Comparison of ENCODE assay signal across 15 cellular contexts in genomic region chr20:61657719-61658377, GRCh38.
DNase-seq lines count a peak whose midpoint lies in the region; ATAC-seq and TF ChIP-seq lines count a peak whose summit lies in the region.
"Had no signal": no experiment of that assay in that cellular context is flagged by ENCODE, and none has a peak within 500 bp of the region (broad histone marks: within the 10 kb centered on the region; RNA-seq: fewer than 3 reads in every experiment).

No MANE protein-coding gene starts in this region.

- H3K79me2 ChIP-seq in neural progenitor cell (ENCODE audit: low read depth): no peaks in the 10 kb centered on the region

- no peaks in the 10 kb centered on the region for H3K9me3 Mint-ChIP-seq in central memory CD8-positive, alpha-beta T cell
- H3K9me3 Mint-ChIP-seq in neural progenitor cell: no peaks in the 10 kb centered on the region
- no peaks in the 10 kb centered on the region for H3K9me3 Mint-ChIP-seq in chondrocyte (ENCODE audit: low read depth)

- DNase-seq in AG08395 (ENCODE audit: low spot score) (peak; percentile 13), AG10803 (ENCODE audit: low read depth) (peak; percentile 26), neural progenitor cell (ENCODE audit: low spot score) (no peak), chondrocyte (ENCODE audit: low spot score) (no peak), SW480 (ENCODE audit: low spot score) (no peak), islet precursor cell (no peak)
- no peak for DNase-seq in central memory CD8-positive, alpha-beta T cell (ENCODE audit: low spot score in 2 of 2)
- DNase-seq: AML-193; Caco-2; CD8-positive, alpha-beta memory T cell; DND-41; GDM1 had no signal

- H3K27ac ChIP-seq in neural progenitor cell: no peak overlapping the region
- H3K27ac ChIP-seq: A549 had no signal

- H3K36me3 Mint-ChIP-seq in central memory CD8-positive, alpha-beta T cell (ENCODE audit: insufficient read depth): no peaks in the 10 kb centered on the region
- no peaks in the 10 kb centered on the region for H3K36me3 Mint-ChIP-seq in neural progenitor cell
- no peaks in the 10 kb centered on the region for H3K36me3 Mint-ChIP-seq in chondrocyte (ENCODE audit: low read depth)
- H3K36me3 Mint-ChIP-seq: CD8-positive, alpha-beta memory T cell had no signal

- H3K4me3 ChIP-seq in AG10803 (ENCODE audit: low read length): no peak overlapping the region
- H3K4me3 ChIP-seq in neural progenitor cell: no peak overlapping the region
- H3K4me3 ChIP-seq: A549, BLaER1, HAP-1 had no signal

- H3K4me2 ChIP-seq in neural progenitor cell: no peak overlapping the region
- H3K4me2 ChIP-seq: A549 had no signal

- peak overlapping the region; percentile 26 for H3K27ac Mint-ChIP-seq in central memory CD8-positive, alpha-beta T cell (ENCODE audit: low read depth)
- H3K27ac Mint-ChIP-seq in neural progenitor cell (peak overlapping the region; percentile 66), chondrocyte (ENCODE audit: unreplicated experiment) (no peak overlapping the region)
- H3K27ac Mint-ChIP-seq: CD8-positive, alpha-beta memory T cell had no signal

- no peak overlapping the region for H2AFZ ChIP-seq in neural progenitor cell (replicated peaks)

- H3K36me3 ChIP-seq in neural progenitor cell: no peaks in the 10 kb centered on the region
- H3K36me3 ChIP-seq: BLaER1, HAP-1 had no signal

- peaks cover 9% of the 10 kb centered on the region for H3K27me3 Mint-ChIP-seq in central memory CD8-positive, alpha-beta T cell
- H3K27me3 Mint-ChIP-seq in neural progenitor cell (ENCODE audit: insufficient read depth, low read depth) (peaks cover 2% of the 10 kb centered on the region), chondrocyte (ENCODE audit: low read depth) (peaks cover 6% of the 10 kb centered on the region)

- no peaks in the 10 kb centered on the region for H4K20me1 ChIP-seq in neural progenitor cell (ENCODE audit: low read depth)
- H4K20me1 ChIP-seq: BLaER1 had no signal

- H3K4me3 Mint-ChIP-seq in central memory CD8-positive, alpha-beta T cell: no peak overlapping the region
- H3K4me3 Mint-ChIP-seq in neural progenitor cell: no peak overlapping the region
- H3K4me3 Mint-ChIP-seq in chondrocyte (ENCODE audit: unreplicated experiment): no peak overlapping the region
- H3K4me3 Mint-ChIP-seq: CD8-positive, alpha-beta memory T cell had no signal

- no peak for ATAC-seq in central memory CD8-positive, alpha-beta T cell (replicated peaks; ENCODE audit: extremely low read depth, poor library complexity, severe bottlenecking)
- ATAC-seq: A549 had no signal

- H3K9ac ChIP-seq in neural progenitor cell: no peak overlapping the region
- H3K9ac ChIP-seq: BLaER1 had no signal

- H3K27me3 ChIP-seq in neural progenitor cell: no peaks in the 10 kb centered on the region
- H3K27me3 ChIP-seq: BLaER1 had no signal

- peaks cover 11% of the 10 kb centered on the region for H3K4me1 ChIP-seq in neural progenitor cell
- H3K4me1 ChIP-seq: A549, Caco-2, HAP-1 had no signal

- no peaks in the 10 kb centered on the region for H3K4me1 Mint-ChIP-seq in central memory CD8-positive, alpha-beta T cell
- H3K4me1 Mint-ChIP-seq in neural progenitor cell: peaks cover 24% of the 10 kb centered on the region
- no peaks in the 10 kb centered on the region for H3K4me1 Mint-ChIP-seq in chondrocyte (ENCODE audit: low read depth)
- H3K4me1 Mint-ChIP-seq: CD8-positive, alpha-beta memory T cell had no signal

- no peaks in the 10 kb centered on the region for H3F3A ChIP-seq in neural progenitor cell (ENCODE audit: low read depth)

- TF ChIP-seq CTCF in AG10803 (conservative IDR thresholded peaks at IDR 0.05; ENCODE audit: low read length) (no peak), neural progenitor cell (IDR thresholded peaks at IDR 0.05) (no peak), chondrocyte (IDR thresholded peaks at IDR 0.05) (no peak)

- no peaks in the 10 kb centered on the region for H3K9me3 ChIP-seq in neural progenitor cell (ENCODE audit: low read depth)
- H3K9me3 ChIP-seq: A549, Caco-2, HAP-1 had no signal

Comparison
In these comparisons a context has a peak if more than half of its experiments do, and no peak if none do; other contexts are left out.
1. DNase-seq: peak in AG08395 (single experiment) and AG10803 (single experiment); none in central memory CD8-positive, alpha-beta T cell (0 of 2), neural progenitor cell (single experiment), chondrocyte (single experiment), SW480 (single experiment) and islet precursor cell (single experiment).